ENCODE assay signal across 2 cellular contexts in the genomic region with DNA sequence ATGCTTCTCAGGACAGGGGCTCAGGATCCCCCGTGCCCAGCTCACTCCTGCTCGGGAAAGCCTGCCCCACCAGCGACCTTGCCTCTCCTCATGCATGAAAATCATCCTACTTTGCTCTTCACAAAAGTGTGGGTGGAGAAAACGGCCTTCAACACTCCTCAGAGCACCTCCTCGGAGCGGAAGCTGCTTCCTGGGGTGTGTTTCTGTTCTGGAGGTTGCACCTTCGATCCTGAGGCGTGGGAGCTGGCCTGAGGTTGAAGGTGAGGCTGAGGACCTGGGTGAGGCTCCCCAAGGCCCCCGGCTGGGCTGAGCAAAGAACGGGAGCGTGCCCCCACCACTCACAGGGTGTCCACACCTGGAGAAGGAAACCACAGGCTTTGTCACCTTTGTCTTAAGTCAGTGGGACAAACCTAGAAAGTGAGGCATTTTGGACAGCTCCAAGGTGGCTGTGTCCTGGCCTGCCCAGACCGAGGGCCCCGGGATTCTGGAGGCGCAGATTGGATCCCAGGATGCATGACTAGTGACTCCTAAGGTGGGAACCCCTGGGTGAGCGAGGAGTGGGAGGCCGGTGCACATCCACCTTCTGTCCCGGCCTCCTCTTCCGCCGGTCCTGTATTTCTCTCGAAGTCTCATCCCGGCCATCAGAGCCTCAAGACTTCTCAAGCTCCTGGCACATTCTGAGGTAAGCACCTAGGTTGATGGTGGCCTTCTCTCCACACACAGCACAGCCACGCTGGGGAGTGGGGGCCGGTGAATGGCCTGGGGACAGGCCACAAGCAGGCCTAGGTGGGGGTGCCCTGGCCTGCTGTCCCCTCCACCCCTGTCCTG.
TF ChIP-seq lines count a peak whose summit lies in the region.

No MANE protein-coding gene starts in this region.

TF ChIP-seq in HepG2, 621 proteins besides CTCF, POLR2A, EP300 and RAD21:
- TF ChIP-seq ZBTB21 (CRISPR knock-in tag; IDR thresholded peaks at IDR 0.05): no peak

TF ChIP-seq in K562, 482 proteins besides CTCF, POLR2A, EP300 and RAD21:
- TF ChIP-seq ADNP (tag; IDR thresholded peaks at IDR 0.05) (no peak), ZBTB1 (CRISPR knock-in tag; IDR thresholded peaks at IDR 0.05; ENCODE audit: borderline replicate concordance, low read depth) (0 out of 2 replicates have a peak, but pooled peaks have one; percentile 20)
